In genomic region chr1:117368116-117369108, GRCh38 we compare ENCODE assay signal across 2 cellular contexts.
TF ChIP-seq lines count a peak whose summit lies in the region.

No MANE protein-coding gene starts in this region.

TF ChIP-seq in K562, 482 proteins besides CTCF, POLR2A, EP300 and RAD21 (continues in another document):
- TF ChIP-seq KLF6 (CRISPR knock-in tag; IDR thresholded peaks at IDR 0.05; ENCODE audit: borderline replicate concordance) (no peak), SIN3A (IDR thresholded peaks at IDR 0.05; ENCODE audit: borderline replicate concordance in 2 of 2, control insufficient read depth in 1 of 2, low read depth in 2 of 2, low read length in 2 of 2) (peak in 1 of 2 experiments; percentile 82; a peak in 1 of 4 replicates), RBM34 (IDR thresholded peaks at IDR 0.05; ENCODE audit: borderline replicate concordance, insufficient read depth, low read length) (no peak), ZNF830 (CRISPR knock-in tag; IDR thresholded peaks at IDR 0.05) (no peak), PBX2 (CRISPR knock-in tag; IDR thresholded peaks at IDR 0.05; ENCODE audit: low read depth) (no peak), PBX2 (tag; conservative IDR thresholded peaks at IDR 0.05; ENCODE audit: low read depth) (0 out of 2 replicates have a peak, but pooled peaks have one; percentile 27), L3MBTL2 (IDR thresholded peaks at IDR 0.05) (no peak; the same call in 1 of the 2 replicates), SMARCE1 (IDR thresholded peaks at IDR 0.05) (peak; percentile 47), ZNF41 (CRISPR knock-in tag; conservative IDR thresholded peaks at IDR 0.05) (no peak), ZNF146 (CRISPR knock-in tag; IDR thresholded peaks at IDR 0.05; ENCODE audit: unreplicated experiment) (no peak), BRCA1 (IDR thresholded peaks at IDR 0.05) (no peak), BRCA1 (CRISPR knock-in tag; IDR thresholded peaks at IDR 0.05) (no peak), PHTF2 (CRISPR knock-in tag; IDR thresholded peaks at IDR 0.05) (no peak), UBTF (IDR thresholded peaks at IDR 0.05; ENCODE audit: borderline replicate concordance in 1 of 2, low read depth in 2 of 2, low read length in 2 of 2) (0 out of 4 replicates have a peak, but pooled peaks of 1 of the 2 experiments have one; percentile 7), C11orf30 (IDR thresholded peaks at IDR 0.05; ENCODE audit: low read depth) (peak; percentile 97), SPI1 (IDR thresholded peaks at IDR 0.05; ENCODE audit: borderline replicate concordance, low read depth, low read length) (no peak), ZNF354B (CRISPR knock-in tag; IDR thresholded peaks at IDR 0.05) (no peak), TRIM25 (IDR thresholded peaks at IDR 0.05; ENCODE audit: borderline replicate concordance) (0 out of 2 replicates have a peak, but pooled peaks have one; percentile 19), HNRNPK (IDR thresholded peaks at IDR 0.05; ENCODE audit: low read depth, low read length, poor library complexity, severe bottlenecking) (no peak), ZNF584 (CRISPR knock-in tag; IDR thresholded peaks at IDR 0.05; ENCODE audit: low read depth) (no peak), TAF9B (IDR thresholded peaks at IDR 0.05; ENCODE audit: partially characterized antibody) (peak; percentile 29), NFE2L1 (tag; IDR thresholded peaks at IDR 0.05; ENCODE audit: borderline replicate concordance, low read depth) (peak; percentile 38; the same call in 1 of the 2 replicates), DACH1 (IDR thresholded peaks at IDR 0.05; ENCODE audit: partially characterized antibody) (no peak), POLR2AphosphoS2 (IDR thresholded peaks at IDR 0.05; ENCODE audit: low read length) (no peak)
- TF ChIP-seq, protein P1, sequence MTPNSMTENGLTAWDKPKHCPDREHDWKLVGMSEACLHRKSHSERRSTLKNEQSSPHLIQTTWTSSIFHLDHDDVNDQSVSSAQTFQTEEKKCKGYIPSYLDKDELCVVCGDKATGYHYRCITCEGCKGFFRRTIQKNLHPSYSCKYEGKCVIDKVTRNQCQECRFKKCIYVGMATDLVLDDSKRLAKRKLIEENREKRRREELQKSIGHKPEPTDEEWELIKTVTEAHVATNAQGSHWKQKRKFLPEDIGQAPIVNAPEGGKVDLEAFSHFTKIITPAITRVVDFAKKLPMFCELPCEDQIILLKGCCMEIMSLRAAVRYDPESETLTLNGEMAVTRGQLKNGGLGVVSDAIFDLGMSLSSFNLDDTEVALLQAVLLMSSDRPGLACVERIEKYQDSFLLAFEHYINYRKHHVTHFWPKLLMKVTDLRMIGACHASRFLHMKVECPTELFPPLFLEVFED (CRISPR knock-in tag; conservative IDR thresholded peaks at IDR 0.05) = no peak

TF ChIP-seq in HepG2, 621 proteins besides CTCF, POLR2A, EP300 and RAD21:
- TF ChIP-seq MAFF (IDR thresholded peaks at IDR 0.05; ENCODE audit: low read depth, low read length) (peak; percentile 51), ZSCAN25 (CRISPR knock-in tag; IDR thresholded peaks at IDR 0.05) (no peak), PRDM10 (CRISPR knock-in tag; IDR thresholded peaks at IDR 0.05; ENCODE audit: low read depth) (peak; percentile 27; the same call in 1 of the 2 replicates), ZNF773 (CRISPR knock-in tag; IDR thresholded peaks at IDR 0.05; ENCODE audit: borderline replicate concordance) (no peak), NFYB (CRISPR knock-in tag; IDR thresholded peaks at IDR 0.05) (no peak), SAP130 (CRISPR knock-in tag; IDR thresholded peaks at IDR 0.05; ENCODE audit: low read depth) (peak; percentile 44), NFE2L2 (IDR thresholded peaks at IDR 0.05; ENCODE audit: low read length) (peak; percentile 46; the same call in 1 of the 2 replicates), SMC3 (IDR thresholded peaks at IDR 0.05; ENCODE audit: low read length) (no peak), MAFK (conservative IDR thresholded peaks at IDR 0.05 in 1 of 2, IDR thresholded peaks at IDR 0.05 in 1 of 2; ENCODE audit: low read length in 2 of 2) (peak; percentile 23 to 36; a peak in 2 of 4 replicates), MXI1 (IDR thresholded peaks at IDR 0.05; ENCODE audit: borderline replicate concordance, low read depth, low read length) (peak; percentile 34; the same call in 1 of the 3 replicates)
- TF ChIP-seq, protein P2, sequence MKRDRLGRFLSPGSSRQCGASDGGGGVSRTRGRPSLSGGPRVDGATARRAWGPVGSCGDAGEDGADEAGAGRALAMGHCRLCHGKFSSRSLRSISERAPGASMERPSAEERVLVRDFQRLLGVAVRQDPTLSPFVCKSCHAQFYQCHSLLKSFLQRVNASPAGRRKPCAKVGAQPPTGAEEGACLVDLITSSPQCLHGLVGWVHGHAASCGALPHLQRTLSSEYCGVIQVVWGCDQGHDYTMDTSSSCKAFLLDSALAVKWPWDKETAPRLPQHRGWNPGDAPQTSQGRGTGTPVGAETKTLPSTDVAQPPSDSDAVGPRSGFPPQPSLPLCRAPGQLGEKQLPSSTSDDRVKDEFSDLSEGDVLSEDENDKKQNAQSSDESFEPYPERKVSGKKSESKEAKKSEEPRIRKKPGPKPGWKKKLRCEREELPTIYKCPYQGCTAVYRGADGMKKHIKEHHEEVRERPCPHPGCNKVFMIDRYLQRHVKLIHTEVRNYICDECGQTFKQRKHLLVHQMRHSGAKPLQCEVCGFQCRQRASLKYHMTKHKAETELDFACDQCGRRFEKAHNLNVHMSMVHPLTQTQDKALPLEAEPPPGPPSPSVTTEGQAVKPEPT (CRISPR knock-in tag; IDR thresholded peaks at IDR 0.05; ENCODE audit: low read depth) = no peak
- TF ChIP-seq, protein P3, sequence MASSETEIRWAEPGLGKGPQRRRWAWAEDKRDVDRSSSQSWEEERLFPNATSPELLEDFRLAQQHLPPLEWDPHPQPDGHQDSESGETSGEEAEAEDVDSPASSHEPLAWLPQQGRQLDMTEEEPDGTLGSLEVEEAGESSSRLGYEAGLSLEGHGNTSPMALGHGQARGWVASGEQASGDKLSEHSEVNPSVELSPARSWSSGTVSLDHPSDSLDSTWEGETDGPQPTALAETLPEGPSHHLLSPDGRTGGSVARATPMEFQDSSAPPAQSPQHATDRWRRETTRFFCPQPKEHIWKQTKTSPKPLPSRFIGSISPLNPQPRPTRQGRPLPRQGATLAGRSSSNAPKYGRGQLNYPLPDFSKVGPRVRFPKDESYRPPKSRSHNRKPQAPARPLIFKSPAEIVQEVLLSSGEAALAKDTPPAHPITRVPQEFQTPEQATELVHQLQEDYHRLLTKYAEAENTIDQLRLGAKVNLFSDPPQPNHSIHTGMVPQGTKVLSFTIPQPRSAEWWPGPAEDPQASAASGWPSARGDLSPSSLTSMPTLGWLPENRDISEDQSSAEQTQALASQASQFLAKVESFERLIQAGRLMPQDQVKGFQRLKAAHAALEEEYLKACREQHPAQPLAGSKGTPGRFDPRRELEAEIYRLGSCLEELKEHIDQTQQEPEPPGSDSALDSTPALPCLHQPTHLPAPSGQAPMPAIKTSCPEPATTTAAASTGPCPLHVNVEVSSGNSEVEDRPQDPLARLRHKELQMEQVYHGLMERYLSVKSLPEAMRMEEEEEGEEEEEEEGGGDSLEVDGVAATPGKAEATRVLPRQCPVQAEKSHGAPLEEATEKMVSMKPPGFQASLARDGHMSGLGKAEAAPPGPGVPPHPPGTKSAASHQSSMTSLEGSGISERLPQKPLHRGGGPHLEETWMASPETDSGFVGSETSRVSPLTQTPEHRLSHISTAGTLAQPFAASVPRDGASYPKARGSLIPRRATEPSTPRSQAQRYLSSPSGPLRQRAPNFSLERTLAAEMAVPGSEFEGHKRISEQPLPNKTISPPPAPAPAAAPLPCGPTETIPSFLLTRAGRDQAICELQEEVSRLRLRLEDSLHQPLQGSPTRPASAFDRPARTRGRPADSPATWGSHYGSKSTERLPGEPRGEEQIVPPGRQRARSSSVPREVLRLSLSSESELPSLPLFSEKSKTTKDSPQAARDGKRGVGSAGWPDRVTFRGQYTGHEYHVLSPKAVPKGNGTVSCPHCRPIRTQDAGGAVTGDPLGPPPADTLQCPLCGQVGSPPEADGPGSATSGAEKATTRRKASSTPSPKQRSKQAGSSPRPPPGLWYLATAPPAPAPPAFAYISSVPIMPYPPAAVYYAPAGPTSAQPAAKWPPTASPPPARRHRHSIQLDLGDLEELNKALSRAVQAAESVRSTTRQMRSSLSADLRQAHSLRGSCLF (CRISPR knock-in tag; IDR thresholded peaks at IDR 0.05; ENCODE audit: borderline replicate concordance) = no peak
